In genomic region chr10:96043895-96044580, GRCh38 we compare ENCODE assay signal across 8 cellular contexts. TPM values are rescaled to one million over a fixed set of nuclear protein-coding genes. Genes with fewer than 3 reads are reported as not detected.
A peak's percentile ranks its signal among the peaks of the same experiment; 100 is the strongest.
DNase-seq lines count a peak whose midpoint lies in the region; ATAC-seq, FAIRE-seq and TF ChIP-seq lines count a peak whose summit lies in the region.

No MANE protein-coding gene starts in this region.

- no peaks in the 10 kb centered on the region for H3K27me3 Mint-ChIP-seq in CD8-positive, alpha-beta T cell (ENCODE audit: low read depth)

- intact Hi-C loops in CD8-positive, alpha-beta T cell (cut with DNase I, micrococcal nuclease), result loop anchor here (1.0 to 10.0 kb wide), 10 partner anchors 46 to 791 kb away; partner anchors contain the start of genes ALDH18A1 (in 1 of the 2), CC2D2B (in 1 of the 2), LCOR (in 1 of the 2) and SORBS1 (in 1 of the 2)

- CTCF ChIA-PET in CD8-positive, alpha-beta T cell (lab: Charles Lee), result interaction anchor here (1.4 kb wide), 1 partner anchor 12 kb away, joined by 3 read pairs; no protein-coding TSS in a partner anchor

- no peak for FAIRE-seq in frontal cortex (lab: Jason Lieb, UNC)

- WGBS in suprapubic skin, result 3% methylated on average over 39 of the region's 56 CpGs

- H2AFZ ChIP-seq in neuron (ENCODE audit: low read depth, low read length), result peak overlapping the region; percentile 71

- peaks cover 55% of the 10 kb centered on the region for H3K4me1 Mint-ChIP-seq in CD8-positive, alpha-beta T cell (ENCODE audit: low read depth)

- peak overlapping the region; percentile 90 for H3K27ac Mint-ChIP-seq in CD8-positive, alpha-beta T cell

- no peak for TF ChIP-seq EP300 in suprapubic skin (IDR thresholded peaks at IDR 0.05)

- no peak for TF ChIP-seq CTCF in CD8-positive, alpha-beta T cell (IDR thresholded peaks at IDR 0.05)
- no peak for TF ChIP-seq CTCF in suprapubic skin (IDR thresholded peaks at IDR 0.05)

- POLR2A ChIA-PET in CD8-positive, alpha-beta T cell (lab: Charles Lee), result interaction anchor here (1.9 kb wide), 1 partner anchor 86 kb away, joined by 10 read pairs; the partner anchor contains the start of gene ZNF518A

- no peak for TF ChIP-seq POLR2A in suprapubic skin (IDR thresholded peaks at IDR 0.05)

- H3K4me3 Mint-ChIP-seq in CD8-positive, alpha-beta T cell, result peak overlapping the region; percentile 94

- peak overlapping the region; percentile 81 for H3K4me3 ChIP-seq in CD8-positive, alpha-beta T cell (ENCODE audit: low read depth, low read length)
- peak overlapping the region; percentile 93 for H3K4me3 ChIP-seq in neuron (ENCODE audit: low read length)
- H3K4me3 ChIP-seq in suprapubic skin, result peak overlapping the region; percentile 89

- ATAC-seq in CD8-positive, alpha-beta T cell, result peak; percentile 49
- ATAC-seq in GM19397 (IDR thresholded peaks at IDR 0.05; ENCODE audit: unreplicated experiment) (peak; percentile 33), HG03469 (IDR thresholded peaks at IDR 0.05; ENCODE audit: unreplicated experiment) (peak; percentile 10)

- no peaks in the 10 kb centered on the region for H3K9me3 Mint-ChIP-seq in CD8-positive, alpha-beta T cell

- no peaks in the 10 kb centered on the region for H3K9me3 ChIP-seq in CD8-positive, alpha-beta T cell (ENCODE audit: low read length)
- H3K9me3 ChIP-seq in neuron (ENCODE audit: low read length), result no peaks in the 10 kb centered on the region
- H3K9me3 ChIP-seq in suprapubic skin, result no peaks in the 10 kb centered on the region

- peaks cover 18% of the 10 kb centered on the region for H3K4me1 ChIP-seq in CD8-positive, alpha-beta T cell (ENCODE audit: insufficient read depth, low read length)
- H3K4me1 ChIP-seq in neuron (ENCODE audit: insufficient read depth, low read length), result peaks cover 19% of the 10 kb centered on the region
- H3K4me1 ChIP-seq in suprapubic skin, result peaks cover 25% of the 10 kb centered on the region

- H3K27ac ChIP-seq in CD8-positive, alpha-beta T cell (ENCODE audit: low read depth, low read length), result peak overlapping the region; percentile 70
- peak overlapping the region; percentile 92 for H3K27ac ChIP-seq in suprapubic skin

- H3K27me3 ChIP-seq in CD8-positive, alpha-beta T cell (ENCODE audit: insufficient read depth, low read length), result no peaks in the 10 kb centered on the region
- no peaks in the 10 kb centered on the region for H3K27me3 ChIP-seq in neuron (ENCODE audit: insufficient read depth, low read length)
- H3K27me3 ChIP-seq in suprapubic skin, result no peaks in the 10 kb centered on the region

- DNase-seq in CD8-positive, alpha-beta T cell, result peak in 6 of 7 experiments; percentile 12 to 54 (median 38)
- DNase-seq in RPMI8226 (peak; percentile 18), frontal cortex (ENCODE audit: low spot score in 2 of 2) (peak; percentile 57 to 68), suprapubic skin (ENCODE audit: low spot score in 2 of 2) (peak; percentile 80 to 83)
- DNase-seq in activated gamma-delta T cell treated with anti-CD3 and anti-CD28 coated beads, Interleukin-2, amount 50 U/mL, for 16 hours (ENCODE audit: low read depth), result peak; percentile 22

- H3K36me3 ChIP-seq in CD8-positive, alpha-beta T cell (ENCODE audit: insufficient read depth, low read length), result no peaks in the 10 kb centered on the region
- H3K36me3 ChIP-seq in neuron (ENCODE audit: insufficient read depth, low read length), result peaks cover 29% of the 10 kb centered on the region
- no peaks in the 10 kb centered on the region for H3K36me3 ChIP-seq in suprapubic skin

- H3K36me3 Mint-ChIP-seq in CD8-positive, alpha-beta T cell, result peaks cover 28% of the 10 kb centered on the region

RNA-seq across cellular contexts. Expression of gene CCNJ, which starts 0.7 kb away (rescaled TPM):
- total RNA-seq in CD8-positive, alpha-beta T cell, result 10 to 100 TPM; 10.0 to 10.7 TPM
- total RNA-seq in frontal cortex (17.1 TPM), suprapubic skin (1 to 10 TPM; 2.7 to 4.3 (median 3.6) TPM)

Comparison
In these comparisons a context has a peak if more than half of its experiments do, and no peak if none do; other contexts are left out.
1. Peak in every context shown above with its lines: DNase-seq, ATAC-seq, H3K4me3 ChIP-seq and H3K27ac ChIP-seq.
2. DNase-seq: peak in every context shown above with its lines; median percentile 82 in suprapubic skin; 62 in frontal cortex; 38 in CD8-positive, alpha-beta T cell; 22 in activated gamma-delta T cell treated with anti-CD3 and anti-CD28 coated beads, Interleukin-2, amount 50 U/mL, for 16 hours; 18 in RPMI8226.